ENCODE assay signal across 16 cellular contexts in the genomic region with DNA sequence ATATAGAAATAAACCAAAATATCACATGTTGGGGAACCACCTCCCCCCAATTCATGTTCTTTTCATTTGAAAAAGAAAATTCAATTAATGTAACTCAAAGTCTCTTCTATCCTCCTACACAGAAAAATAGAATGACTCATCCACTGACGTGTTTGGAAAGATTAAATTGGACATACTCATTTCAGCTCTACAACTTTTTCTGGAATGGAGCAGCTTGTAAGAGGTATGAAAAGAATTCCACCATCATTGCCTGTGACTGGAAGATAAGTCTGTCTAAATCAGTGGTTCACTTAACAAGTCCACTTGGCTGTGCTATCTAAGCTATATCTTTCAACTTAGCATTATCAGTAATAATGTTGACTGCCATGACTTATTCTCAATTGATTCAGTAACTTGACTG.
DNase-seq lines count a peak whose midpoint lies in the region; ATAC-seq and TF ChIP-seq lines count a peak whose summit lies in the region.
"Had no signal": no experiment of that assay in that cellular context is flagged by ENCODE, and none has a peak within 500 bp of the region (broad histone marks: within the 10 kb centered on the region; RNA-seq: fewer than 3 reads in every experiment).

No MANE protein-coding gene starts in this region.

- intact Hi-C loops in dorsolateral prefrontal cortex (cut with DNase I), result no loop called here

- H3K36me3 ChIP-seq in neuronal stem cell (replicated peaks in 1 of 2; ENCODE audit: control insufficient read depth in 2 of 2, insufficient read depth in 2 of 2, low read length in 2 of 2), result no peaks in the 10 kb centered on the region
- H3K36me3 ChIP-seq: ovary had no signal

- no peak overlapping the region for H3K14ac ChIP-seq in neuronal stem cell (ENCODE audit: low read length)

- H4K91ac ChIP-seq in neuronal stem cell (ENCODE audit: low read depth, low read length, poor library complexity), result no peak overlapping the region

- no peaks in the 10 kb centered on the region for H3K4me1 ChIP-seq in neuronal stem cell (ENCODE audit: control insufficient read depth in 2 of 2, insufficient read depth in 1 of 2, low read depth in 1 of 2, low read length in 2 of 2)

- DNase-seq in AG08396 (ENCODE audit: low spot score), result peak; percentile 10
- DNase-seq in M059J (ENCODE audit: low read depth), result peak; percentile 17
- DNase-seq in choroid plexus epithelial cell (ENCODE audit: low read depth), result peak; percentile 94
- DNase-seq in neuronal stem cell (ENCODE audit: low spot score), result no peak
- DNase-seq in dorsolateral prefrontal cortex, result no peak
- DNase-seq in NCI-H748 treated with DMSO at 0.1 percent for 48 hours (lab: John Stamatoyannopoulos, UW), result no peak
- no peak for DNase-seq in GM13977 (ENCODE audit: low spot score)
- DNase-seq: activated CD4-positive, alpha-beta T cell treated with anti-CD3 and anti-CD28 coated beads for 48 hours; activated T-cell treated with anti-CD3 and anti-CD28 coated beads, Interleukin-2, amount 50 U/mL, for 72 hours; amygdala; effector memory CD4-positive, alpha-beta T cell; NCI-H2171 treated with DMSO at 0.1 percent for 48 hours; ovary; stimulated activated CD4-positive, alpha-beta T cell treated with anti-CD3 and anti-CD28 coated beads, Interleukin-1b, Interleukin-23, amount 100 ng/mL, for 48 hours; T-helper 1 cell had no signal

- WGBS in neuronal stem cell (ENCODE audit: extremely low coverage in 2 of 2, insufficient read length in 2 of 2, insufficient replicate concordance in 1 of 2), 2 donors, result no CpG with 5 or more reads among the region's 1 CpG

- H3K4ac ChIP-seq in neuronal stem cell (ENCODE audit: low read length), result no peak overlapping the region

- TF ChIP-seq CTCF in choroid plexus epithelial cell (conservative IDR thresholded peaks at IDR 0.05; ENCODE audit: low read depth, low read length), result no peak
- TF ChIP-seq CTCF in dorsolateral prefrontal cortex (IDR thresholded peaks at IDR 0.05 in 54 of 56, conservative IDR thresholded peaks at IDR 0.05 in 2 of 56; ENCODE audit: low read depth in 1 of 56, partially characterized antibody in 56 of 56), result no peak
- no peak for TF ChIP-seq CTCF in GM13977 (IDR thresholded peaks at IDR 0.05; ENCODE audit: extremely low read depth, insufficient read depth, missing control alignments)

- H3K23ac ChIP-seq in neuronal stem cell (ENCODE audit: low read depth, low read length, poor library complexity), result no peak overlapping the region

- H3K4me2 ChIP-seq in neuronal stem cell (ENCODE audit: insufficient read depth, low read length, poor library complexity, severe bottlenecking), result no peak overlapping the region

- H3K4me3 ChIP-seq in choroid plexus epithelial cell (ENCODE audit: low read depth, low read length) (no peak overlapping the region), neuronal stem cell (ENCODE audit: low read length in 2 of 2) (no peak overlapping the region), dorsolateral prefrontal cortex (no peak overlapping the region)
- H3K4me3 ChIP-seq: ovary had no signal

- H2BK5ac ChIP-seq in neuronal stem cell (ENCODE audit: low read length), result no peak overlapping the region

- H3K27me3 ChIP-seq in neuronal stem cell (ENCODE audit: control insufficient read depth in 3 of 3, insufficient read depth in 3 of 3, low read depth in 1 of 3, low read length in 3 of 3) (no peaks in the 10 kb centered on the region), dorsolateral prefrontal cortex (no peaks in the 10 kb centered on the region)
- H3K27me3 ChIP-seq: ovary had no signal

- no peak overlapping the region for H2BK120ac ChIP-seq in neuronal stem cell (ENCODE audit: low read depth, low read length)

- no peaks in the 10 kb centered on the region for H3K79me1 ChIP-seq in neuronal stem cell (ENCODE audit: low read depth, low read length)

- no peak overlapping the region for H2BK15ac ChIP-seq in neuronal stem cell (ENCODE audit: low read length)

- no peak for ATAC-seq in GM21723 (IDR thresholded peaks at IDR 0.05; ENCODE audit: unreplicated experiment)
- ATAC-seq: activated T-cell treated with anti-CD3 and anti-CD28 coated beads, Interleukin-2, amount 50 U/mL, for 72 hours had no signal

- H2BK12ac ChIP-seq in neuronal stem cell (ENCODE audit: low read length), result no peak overlapping the region

- H4K8ac ChIP-seq in neuronal stem cell (ENCODE audit: low read depth, low read length), result no peak overlapping the region

- in situ Hi-C loops in GM13977 (cut with MboI; ENCODE audit: low pct_unique_long_range_greater_than_20kb, low sequenced_read_pairs, unreplicated experiment), result no loop called here

- H3K18ac ChIP-seq in neuronal stem cell (ENCODE audit: low read length), result no peak overlapping the region

- H3K27ac ChIP-seq in neuronal stem cell (replicated peaks; ENCODE audit: low read length), result no peak overlapping the region
- H3K27ac ChIP-seq in dorsolateral prefrontal cortex, result no peak overlapping the region
- H3K27ac ChIP-seq: ovary had no signal

- H3K9me3 ChIP-seq in neuronal stem cell (replicated peaks in 1 of 2; ENCODE audit: control insufficient read depth in 2 of 2, insufficient read depth in 1 of 2, low read depth in 1 of 2, low read length in 2 of 2), result no peaks in the 10 kb centered on the region
- H3K9me3 ChIP-seq: ovary had no signal

- H2AFZ ChIP-seq in neuronal stem cell (ENCODE audit: low read length), result peak overlapping the region; percentile 1

- H3K9ac ChIP-seq in neuronal stem cell (ENCODE audit: low read depth, low read length, poor library complexity), result no peak overlapping the region

- H2AK5ac ChIP-seq in neuronal stem cell (ENCODE audit: low read depth, low read length), result no peak overlapping the region

Comparison
In these comparisons a context has a peak if more than half of its experiments do, and no peak if none do; other contexts are left out.
1. DNase-seq: peak in AG08396 (single experiment), M059J (single experiment) and choroid plexus epithelial cell (single experiment); none in neuronal stem cell (single experiment), dorsolateral prefrontal cortex (0 of 10), NCI-H748 treated with DMSO at 0.1 percent for 48 hours (single experiment) and GM13977 (single experiment).